In the genomic region with DNA sequence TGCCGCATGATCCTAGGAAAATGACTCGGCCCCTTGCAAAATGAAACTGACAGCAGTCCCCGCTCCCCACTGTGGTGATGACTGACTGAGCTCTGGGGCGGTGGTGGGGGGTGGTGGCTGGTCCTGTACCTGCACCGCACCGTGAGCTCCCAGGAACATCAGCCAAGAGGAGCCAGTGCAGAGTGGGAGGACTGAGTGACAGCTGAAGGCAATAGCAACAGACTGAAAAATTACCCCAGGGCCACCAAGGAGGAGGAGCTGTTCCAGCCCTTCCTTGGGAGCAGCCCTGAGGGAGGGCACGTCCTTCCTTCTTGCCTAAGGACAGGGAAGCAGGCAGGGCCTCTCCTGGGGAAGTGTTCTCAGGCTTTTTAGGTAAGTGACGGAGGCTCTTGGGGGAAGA, we compare ENCODE assay signal across 16 cellular contexts. TPM values are rescaled to one million over a fixed set of nuclear protein-coding genes. Genes with fewer than 3 reads are reported as not detected.
DNase-seq lines count a peak whose midpoint lies in the region; ATAC-seq and TF ChIP-seq lines count a peak whose summit lies in the region.
"Had no signal": no experiment of that assay in that cellular context is flagged by ENCODE, and none has a peak within 500 bp of the region (broad histone marks: within the 10 kb centered on the region; RNA-seq: fewer than 3 reads in every experiment).

No MANE protein-coding gene starts in this region.

- no peak for ATAC-seq in natural killer cell treated with Interleukin-12 subunit alpha and Interleukin-12 subunit beta and Interleukin-15 and Interleukin-18, amount 100 ng/mL, for 72 hours
- no peak for ATAC-seq in natural killer cell

- H3K9me3 ChIP-seq in spleen = no peaks in the 10 kb centered on the region
- H3K9me3 ChIP-seq: BLaER1 treated with 17β-estradiol and CSF1 and Interleukin-3, amounts not matched to agents 10 nM and 100 nM; HAP-1 had no signal

- H3K27me3 ChIP-seq in spleen (replicated peaks in 1 of 7) = peaks cover 0 to 25% (median 0%) of the 10 kb centered on the region in 7 donors
- H3K27me3 ChIP-seq: BLaER1 treated with 17β-estradiol and CSF1 and Interleukin-3, amounts not matched to agents 10 nM and 100 nM had no signal

- no peak overlapping the region for H3K4me3 ChIP-seq in spleen
- H3K4me3 ChIP-seq: BLaER1 treated with 17β-estradiol and CSF1 and Interleukin-3, amounts not matched to agents 10 nM and 100 nM; HAP-1 had no signal

- H3K36me3 Mint-ChIP-seq in natural killer cell treated with Interleukin-12 subunit alpha and Interleukin-12 subunit beta and Interleukin-15 and Interleukin-18, amount 100 ng/mL, for 72 hours = no peaks in the 10 kb centered on the region
- H3K36me3 Mint-ChIP-seq in natural killer cell = no peaks in the 10 kb centered on the region
- H3K36me3 Mint-ChIP-seq: CD4-positive, CD25-positive, alpha-beta regulatory T cell had no signal

- TF ChIP-seq CTCF in natural killer cell (IDR thresholded peaks at IDR 0.05) (no peak), spleen (IDR thresholded peaks at IDR 0.05 in 8 of 11, conservative IDR thresholded peaks at IDR 0.05 in 3 of 11) (no peak)

- peaks cover 0 to 8% of the 10 kb centered on the region in 2 donors for H3K27me3 Mint-ChIP-seq in natural killer cell treated with Interleukin-12 subunit alpha and Interleukin-12 subunit beta and Interleukin-15 and Interleukin-18, amount 100 ng/mL, for 72 hours
- peaks cover 5 to 10% of the 10 kb centered on the region in 2 donors for H3K27me3 Mint-ChIP-seq in natural killer cell (ENCODE audit: low read depth in 2 of 2)
- H3K27me3 Mint-ChIP-seq: CD4-positive, CD25-positive, alpha-beta regulatory T cell had no signal

- TF ChIP-seq POLR2A in spleen (IDR thresholded peaks at IDR 0.05) = no peak

- no peaks in the 10 kb centered on the region for H3K9me3 Mint-ChIP-seq in natural killer cell treated with Interleukin-12 subunit alpha and Interleukin-12 subunit beta and Interleukin-15 and Interleukin-18, amount 100 ng/mL, for 72 hours
- no peaks in the 10 kb centered on the region for H3K9me3 Mint-ChIP-seq in natural killer cell
- H3K9me3 Mint-ChIP-seq: CD4-positive, CD25-positive, alpha-beta regulatory T cell had no signal

- intact Hi-C loops in natural killer cell (cut with micrococcal nuclease) = no loop called here
- intact Hi-C loops in head of caudate nucleus (cut with DNase I) = no loop called here
- intact Hi-C loops in spleen (cut with DNase I; ENCODE audit: low total_unique reads) = no loop called here

- 84 to 88% (median 86%) methylated on average over 7 to 8 of the region's 8 CpGs for WGBS in spleen, 5 donors

- H3K4me3 Mint-ChIP-seq in natural killer cell treated with Interleukin-12 subunit alpha and Interleukin-12 subunit beta and Interleukin-15 and Interleukin-18, amount 100 ng/mL, for 72 hours = no peak overlapping the region
- H3K4me3 Mint-ChIP-seq in natural killer cell = no peak overlapping the region
- H3K4me3 Mint-ChIP-seq: CD4-positive, CD25-positive, alpha-beta regulatory T cell; HFFc6 had no signal

- DNase-seq in natural killer cell treated with Interleukin-12 subunit alpha and Interleukin-12 subunit beta and Interleukin-15 and Interleukin-18, amount 100 ng/mL, for 72 hours (ENCODE audit: low spot score) = peak; percentile 44
- DNase-seq in natural killer cell (no peak), head of caudate nucleus (peak in 37 of 42 donors; percentile 24 to 87 (median 61)), putamen (ENCODE audit: low spot score) (peak; percentile 61), iPS-NIHi11 (ENCODE audit: low spot score) (no peak), spleen (no peak), A172 (ENCODE audit: low spot score) (no peak)
- DNase-seq: 8988T; ACHN; CD4-positive, CD25-positive, alpha-beta regulatory T cell; EL; GDM1; HFFc6 had no signal

- no peaks in the 10 kb centered on the region for H3K36me3 ChIP-seq in spleen
- H3K36me3 ChIP-seq: BLaER1 treated with 17β-estradiol and CSF1 and Interleukin-3, amounts not matched to agents 10 nM and 100 nM; HAP-1 had no signal

- H3K27ac ChIP-seq in spleen = no peak overlapping the region
- H3K27ac ChIP-seq: BLaER1 treated with 17β-estradiol and CSF1 and Interleukin-3, amounts not matched to agents 10 nM and 100 nM; HL-60 had no signal

- H3K4me1 ChIP-seq in spleen = peaks cover 0 to 10% (median 2%) of the 10 kb centered on the region in 6 donors
- H3K4me1 ChIP-seq: BLaER1 treated with 17β-estradiol and CSF1 and Interleukin-3, amounts not matched to agents 10 nM and 100 nM; HAP-1 had no signal

- peaks cover 4 to 6% of the 10 kb centered on the region in 2 donors for H3K4me1 Mint-ChIP-seq in natural killer cell treated with Interleukin-12 subunit alpha and Interleukin-12 subunit beta and Interleukin-15 and Interleukin-18, amount 100 ng/mL, for 72 hours (ENCODE audit: low read depth in 2 of 2)
- H3K4me1 Mint-ChIP-seq in natural killer cell = no peaks in the 10 kb centered on the region
- H3K4me1 Mint-ChIP-seq: CD4-positive, CD25-positive, alpha-beta regulatory T cell had no signal

- H3K27ac Mint-ChIP-seq in natural killer cell treated with Interleukin-12 subunit alpha and Interleukin-12 subunit beta and Interleukin-15 and Interleukin-18, amount 100 ng/mL, for 72 hours = no peak overlapping the region
- no peak overlapping the region for H3K27ac Mint-ChIP-seq in natural killer cell
- H3K27ac Mint-ChIP-seq: CD4-positive, CD25-positive, alpha-beta regulatory T cell; HFFc6 had no signal

RNA-seq across cellular contexts. Expression of a gene that starts 2.4 kb away (rescaled TPM):
- 1 to 10 TPM in 1 of 2 donors, under 1 TPM in 1; 0.81 to 6.9 TPM for total RNA-seq in natural killer cell treated with Interleukin-12 subunit alpha and Interleukin-12 subunit beta and Interleukin-15 and Interleukin-18, amount 100 ng/mL, for 72 hours
- total RNA-seq in natural killer cell (1 to 10 TPM in 2 of 3 donors, under 1 TPM in 1; 0.63 to 2.7 (median 1.8) TPM), spleen (1 to 10 TPM in 1 of 7 donors, under 1 TPM in 6; 0.20 to 2.5 (median 0.60) TPM)
- under 1 TPM; 0.02 to 0.03 (median 0.02) TPM for polyA plus RNA-seq in spleen
- total RNA-seq in A172 (2014; rRNA removed; shearing (Covaris generic)) = under 0.01 and 0.12 TPM in 2 replicates
- total RNA-seq: HFFc6 had no signal

Comparison
In these comparisons a context has a peak if more than half of its experiments do, and no peak if none do; other contexts are left out.
1. DNase-seq: peak in natural killer cell treated with Interleukin-12 subunit alpha and Interleukin-12 subunit beta and Interleukin-15 and Interleukin-18, amount 100 ng/mL, for 72 hours (single experiment), head of caudate nucleus (37 of 42) and putamen (single experiment); none in natural killer cell (single experiment), iPS-NIHi11 (single experiment), spleen (single experiment) and A172 (single experiment).